In the genomic region with DNA sequence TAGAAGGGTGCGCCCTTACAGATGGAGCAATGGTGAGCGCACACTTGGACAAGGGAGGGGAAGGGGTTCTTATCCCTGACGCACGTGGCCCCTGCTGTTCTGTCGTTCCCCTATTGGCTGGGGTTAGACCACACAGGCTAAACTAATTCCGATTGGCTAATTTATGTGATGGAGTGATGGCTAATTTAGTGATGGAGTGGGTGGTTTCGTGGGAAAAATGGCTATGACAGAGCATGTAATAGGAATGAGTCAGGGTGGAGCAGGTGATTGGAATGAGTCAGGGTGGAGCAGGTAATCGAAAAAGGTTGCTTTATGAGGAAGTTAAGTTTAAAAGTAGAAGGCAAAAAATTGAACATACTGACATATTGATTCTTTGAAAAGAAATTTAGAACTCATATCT, we compare ENCODE assay signal across 8 cellular contexts.
DNase-seq lines count a peak whose midpoint lies in the region; ATAC-seq and TF ChIP-seq lines count a peak whose summit lies in the region.
"Not testable (repeated sequence)": the region's sequence is repeated elsewhere in the genome, so short reads cannot be mapped to it uniquely, and the experiment has no call there.

No MANE protein-coding gene starts in this region.

- intact Hi-C loops in activated CD4-positive, alpha-beta T cell treated with anti-CD3 and anti-CD28 coated beads for 36 hours (cut with DNase I, micrococcal nuclease), result loop anchor here in 1 of 2 experiments (1.0 kb wide), 1 partner anchor 13 kb away; no protein-coding TSS in a partner anchor

- peak; percentile 21 for DNase-seq in A172 (ENCODE audit: low spot score)
- peak; percentile 51 for DNase-seq in HT1080 (ENCODE audit: low read depth)
- peak; percentile 35 for DNase-seq in activated CD4-positive, alpha-beta T cell treated with anti-CD3 and anti-CD28 coated beads for 36 hours
- DNase-seq in activated T-cell treated with anti-CD3 and anti-CD28 coated beads, Interleukin-2, amount 50 U/mL, for 24 hours; activated naive CD8-positive, alpha-beta T cell treated with anti-CD3 and anti-CD28 coated beads, Interleukin-2, amount 50 U/mL, for 24 hours; stimulated activated effector memory CD8-positive, alpha-beta T cell treated with anti-CD3 and anti-CD28 coated beads, Interleukin-12 subunit alpha, Interleukin-12 subunit beta, amount 100 ng/mL, for 72 hours (ENCODE audit: low spot score in 2 of 2): not testable (repeated sequence)
- DNase-seq in epithelial cell of esophagus (ENCODE audit: low read depth), result peak; percentile 71
- peak; percentile 28 for DNase-seq in kidney tubule cell (ENCODE audit: low spot score)

- TF ChIP-seq CTCF in epithelial cell of esophagus (IDR thresholded peaks at IDR 0.05; ENCODE audit: insufficient read depth, low read depth, low read length, missing control alignments), result not testable (repeated sequence)

- not testable (repeated sequence) for H3K36me3 Mint-ChIP-seq in activated CD4-positive, alpha-beta T cell treated with anti-CD3 and anti-CD28 coated beads for 36 hours (ENCODE audit: low read depth); activated T-cell treated with anti-CD3 and anti-CD28 coated beads, Interleukin-2, amount 50 U/mL, for 24 hours (ENCODE audit: low read depth); activated naive CD8-positive, alpha-beta T cell treated with anti-CD3 and anti-CD28 coated beads, Interleukin-2, amount 50 U/mL, for 24 hours (ENCODE audit: low read depth); stimulated activated effector memory CD8-positive, alpha-beta T cell treated with anti-CD3 and anti-CD28 coated beads, Interleukin-12 subunit alpha, Interleukin-12 subunit beta, amount 100 ng/mL, for 72 hours

- not testable (repeated sequence) for H3K27ac Mint-ChIP-seq in activated CD4-positive, alpha-beta T cell treated with anti-CD3 and anti-CD28 coated beads for 36 hours; stimulated activated effector memory CD8-positive, alpha-beta T cell treated with anti-CD3 and anti-CD28 coated beads, Interleukin-12 subunit alpha, Interleukin-12 subunit beta, amount 100 ng/mL, for 72 hours
- peak overlapping the region; percentile 10 for H3K27ac Mint-ChIP-seq in activated T-cell treated with anti-CD3 and anti-CD28 coated beads, Interleukin-2, amount 50 U/mL, for 24 hours
- peak overlapping the region; percentile 12 for H3K27ac Mint-ChIP-seq in activated naive CD8-positive, alpha-beta T cell treated with anti-CD3 and anti-CD28 coated beads, Interleukin-2, amount 50 U/mL, for 24 hours

- H3K27me3 Mint-ChIP-seq in activated CD4-positive, alpha-beta T cell treated with anti-CD3 and anti-CD28 coated beads for 36 hours; activated T-cell treated with anti-CD3 and anti-CD28 coated beads, Interleukin-2, amount 50 U/mL, for 24 hours; activated naive CD8-positive, alpha-beta T cell treated with anti-CD3 and anti-CD28 coated beads, Interleukin-2, amount 50 U/mL, for 24 hours: not testable (repeated sequence)

- peaks cover 17% of the 10 kb centered on the region for H3K4me1 Mint-ChIP-seq in activated CD4-positive, alpha-beta T cell treated with anti-CD3 and anti-CD28 coated beads for 36 hours
- H3K4me1 Mint-ChIP-seq in activated T-cell treated with anti-CD3 and anti-CD28 coated beads, Interleukin-2, amount 50 U/mL, for 24 hours (ENCODE audit: low read depth), result peaks cover 21% of the 10 kb centered on the region
- H3K4me1 Mint-ChIP-seq in activated naive CD8-positive, alpha-beta T cell treated with anti-CD3 and anti-CD28 coated beads, Interleukin-2, amount 50 U/mL, for 24 hours, result peaks cover 14% of the 10 kb centered on the region
- peaks cover 17% of the 10 kb centered on the region for H3K4me1 Mint-ChIP-seq in stimulated activated effector memory CD8-positive, alpha-beta T cell treated with anti-CD3 and anti-CD28 coated beads, Interleukin-12 subunit alpha, Interleukin-12 subunit beta, amount 100 ng/mL, for 72 hours

- ATAC-seq in activated CD4-positive, alpha-beta T cell treated with anti-CD3 and anti-CD28 coated beads for 36 hours, result peak; percentile 66
- ATAC-seq in activated naive CD8-positive, alpha-beta T cell treated with anti-CD3 and anti-CD28 coated beads, Interleukin-2, amount 50 U/mL, for 24 hours, result not testable (repeated sequence)
- ATAC-seq in stimulated activated effector memory CD8-positive, alpha-beta T cell treated with anti-CD3 and anti-CD28 coated beads, Interleukin-12 subunit alpha, Interleukin-12 subunit beta, amount 100 ng/mL, for 72 hours, result peak; percentile 51

- POLR2A ChIA-PET in activated CD4-positive, alpha-beta T cell treated with anti-CD3 and anti-CD28 coated beads for 36 hours (lab: Charles Lee), result not testable (repeated sequence)

- H3K4me3 Mint-ChIP-seq in activated CD4-positive, alpha-beta T cell treated with anti-CD3 and anti-CD28 coated beads for 36 hours; activated T-cell treated with anti-CD3 and anti-CD28 coated beads, Interleukin-2, amount 50 U/mL, for 24 hours; activated naive CD8-positive, alpha-beta T cell treated with anti-CD3 and anti-CD28 coated beads, Interleukin-2, amount 50 U/mL, for 24 hours; stimulated activated effector memory CD8-positive, alpha-beta T cell treated with anti-CD3 and anti-CD28 coated beads, Interleukin-12 subunit alpha, Interleukin-12 subunit beta, amount 100 ng/mL, for 72 hours: not testable (repeated sequence)

- not testable (repeated sequence) for H3K4me3 ChIP-seq in epithelial cell of esophagus (ENCODE audit: low read length)

- CTCF ChIA-PET in activated CD4-positive, alpha-beta T cell treated with anti-CD3 and anti-CD28 coated beads for 36 hours (lab: Charles Lee), result interaction anchor here (1.2 to 1.7 kb wide), 2 partner anchors 12 to 77 kb away, joined by 4 read pairs; no protein-coding TSS in a partner anchor

- not testable (repeated sequence) for H3K9me3 Mint-ChIP-seq in activated CD4-positive, alpha-beta T cell treated with anti-CD3 and anti-CD28 coated beads for 36 hours (ENCODE audit: low read depth); activated T-cell treated with anti-CD3 and anti-CD28 coated beads, Interleukin-2, amount 50 U/mL, for 24 hours; stimulated activated effector memory CD8-positive, alpha-beta T cell treated with anti-CD3 and anti-CD28 coated beads, Interleukin-12 subunit alpha, Interleukin-12 subunit beta, amount 100 ng/mL, for 72 hours
- peaks cover 11% of the 10 kb centered on the region for H3K9me3 Mint-ChIP-seq in activated naive CD8-positive, alpha-beta T cell treated with anti-CD3 and anti-CD28 coated beads, Interleukin-2, amount 50 U/mL, for 24 hours
